16 cellular contexts compared by ENCODE assay signal in the genomic region with DNA sequence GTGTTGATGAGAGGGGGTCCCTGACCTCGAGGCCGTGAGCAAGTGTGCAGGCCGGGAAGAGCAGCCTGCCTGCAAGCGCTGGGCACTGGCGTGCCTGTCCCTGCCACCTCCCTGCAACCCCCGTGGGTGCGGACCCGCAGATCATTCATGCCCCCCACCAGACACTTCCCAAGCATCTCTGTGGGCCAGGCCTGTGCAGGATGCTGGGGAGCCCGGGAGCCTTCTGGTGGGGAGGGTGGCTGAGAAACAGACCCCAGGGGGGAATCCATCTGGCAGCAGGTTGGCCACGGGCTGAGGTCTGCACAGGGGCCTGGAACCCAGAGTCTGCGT. TPM values are rescaled to one million over a fixed set of nuclear protein-coding genes. Genes with fewer than 3 reads are reported as not detected.
DNase-seq lines count a peak whose midpoint lies in the region; ATAC-seq, FAIRE-seq and TF ChIP-seq lines count a peak whose summit lies in the region.
"Had no signal": no experiment of that assay in that cellular context is flagged by ENCODE, and none has a peak within 500 bp of the region (broad histone marks: within the 10 kb centered on the region; RNA-seq: fewer than 3 reads in every experiment).

No MANE protein-coding gene starts in this region.

- H3K9me3 ChIP-seq in HepG2 (ENCODE audit: low read length), result no peaks in the 10 kb centered on the region

- no peak for TF ChIP-seq POLR2A in HepG2 (IDR thresholded peaks at IDR 0.05; ENCODE audit: insufficient read depth in 1 of 2, low read depth in 2 of 2, low read length in 2 of 2)

- H2AFZ ChIP-seq in HepG2 (ENCODE audit: low read length), result no peak overlapping the region

- no peaks in the 10 kb centered on the region for H3K79me2 ChIP-seq in HepG2 (ENCODE audit: insufficient read depth, low read length)

- TF ChIP-seq CTCF in RWPE1 (conservative IDR thresholded peaks at IDR 0.05; ENCODE audit: low read depth) (no peak), HepG2 (CRISPR knock-in tag; IDR thresholded peaks at IDR 0.05) (no peak), natural killer cell (IDR thresholded peaks at IDR 0.05) (no peak)

- peak overlapping the region; percentile 23 for H3K27ac ChIP-seq in RWPE1
- H3K27ac ChIP-seq in cingulate gyrus (ENCODE audit: low read depth, low read length), result peak overlapping the region; percentile 87
- H3K27ac ChIP-seq in HepG2 (ENCODE audit: extremely low read length, insufficient read depth, low read length), result no peak overlapping the region

- intact Hi-C loops in HepG2 (cut with micrococcal nuclease; ENCODE audit: unreplicated experiment) (no loop called here), natural killer cell (cut with micrococcal nuclease) (no loop called here)

- no TSS peak for BruUV-seq in HepG2 (replicated peaks; lab: Mats Ljungman, UMichigan)

- H3K9ac ChIP-seq in HepG2 (ENCODE audit: insufficient read depth, low read depth, low read length), result no peak overlapping the region

- CTCF ChIA-PET in RWPE1 (lab: Yijun Ruan, JAX), result no interaction called here
- CTCF ChIA-PET in HepG2 (lab: Yijun Ruan, JAX; ENCODE audit: low intra/inter-chr PET ratio, low total read pairs), result no interaction called here
- CTCF ChIA-PET in activated CD4-positive, alpha-beta memory T cell treated with anti-CD3 and anti-CD28 coated beads, Interleukin-2, amount 10 ng/mL, durations not matched to agents 7 days and 5 days (lab: Charles Lee), result no interaction called here

- no peaks in the 10 kb centered on the region for H3K4me1 ChIP-seq in HepG2 (ENCODE audit: insufficient read depth, low read length)

- H3K36me3 ChIP-seq in HepG2 (replicated peaks in 1 of 2; ENCODE audit: control insufficient read depth in 1 of 2, insufficient read depth in 2 of 2, low read length in 2 of 2), result peaks cover 3% of the 10 kb centered on the region in 2 experiments; a peak in 2 of 5 replicates

- no peaks in the 10 kb centered on the region for H3K9me3 Mint-ChIP-seq in activated CD4-positive, alpha-beta memory T cell treated with anti-CD3 and anti-CD28 coated beads, Interleukin-2, amount 10 ng/mL, durations not matched to agents 7 days and 5 days
- no peaks in the 10 kb centered on the region for H3K9me3 Mint-ChIP-seq in natural killer cell

- TF ChIP-seq RAD21 in HepG2 (CRISPR knock-in tag; IDR thresholded peaks at IDR 0.05), result no peak

- DNase-seq in RWPE1 (ENCODE audit: low spot score) (no peak), HepG2 (ENCODE audit: low spot score) (no peak), NCI-H748 (lab: John Stamatoyannopoulos, UW; ENCODE audit: unreplicated experiment) (no peak), NCI-H1436 (lab: John Stamatoyannopoulos, UW) (no peak), natural killer cell (no peak)
- DNase-seq in activated CD4-positive, alpha-beta memory T cell treated with anti-CD3 and anti-CD28 coated beads, Interleukin-2, amount 10 ng/mL, durations not matched to agents 7 days and 5 days, result no peak
- DNase-seq: EL, GF-D8, MM.1S, NCI-H1048, NCI-H1417 treated with DMSO at 0.1 percent for 48 hours, NCI-H2029, NCI-H524 treated with DMSO at 0.1 percent for 48 hours, OCI-M1 had no signal

- H3K27me3 Mint-ChIP-seq in activated CD4-positive, alpha-beta memory T cell treated with anti-CD3 and anti-CD28 coated beads, Interleukin-2, amount 10 ng/mL, durations not matched to agents 7 days and 5 days, result no peaks in the 10 kb centered on the region
- H3K27me3 Mint-ChIP-seq in natural killer cell (ENCODE audit: low read depth in 2 of 2), result no peaks in the 10 kb centered on the region

- 83% methylated on average over 6 of the region's 11 CpGs for WGBS in HepG2 (ENCODE audit: low lambda C conversion rate)

- no peak for FAIRE-seq in HepG2 (lab: Jason Lieb, UNC)
- FAIRE-seq: H1 had no signal

- no peaks in the 10 kb centered on the region for H3K4me1 Mint-ChIP-seq in activated CD4-positive, alpha-beta memory T cell treated with anti-CD3 and anti-CD28 coated beads, Interleukin-2, amount 10 ng/mL, durations not matched to agents 7 days and 5 days
- H3K4me1 Mint-ChIP-seq in natural killer cell, result no peaks in the 10 kb centered on the region

- no peak overlapping the region for H3K4me2 ChIP-seq in HepG2 (ENCODE audit: low read depth, low read length)

- POLR2A ChIA-PET in RWPE1 (lab: Yijun Ruan, JAX; ENCODE audit: low non-redundant PET), result no interaction called here
- POLR2A ChIA-PET in HepG2 (lab: Yijun Ruan, JAX), result no interaction called here
- POLR2A ChIA-PET in activated CD4-positive, alpha-beta memory T cell treated with anti-CD3 and anti-CD28 coated beads, Interleukin-2, amount 10 ng/mL, durations not matched to agents 7 days and 5 days (lab: Charles Lee), result no interaction called here

- TF ChIP-seq EP300 in HepG2 (IDR thresholded peaks at IDR 0.05; ENCODE audit: low read depth in 2 of 2, low read length in 2 of 2) (no peak), HepG2 (CRISPR knock-in tag; IDR thresholded peaks at IDR 0.05; ENCODE audit: borderline replicate concordance) (no peak)

- in situ Hi-C loops in HepG2 (cut with HindIII; ENCODE audit: extremely low pct_ligation_motif_present, low pct_unique_long_range_greater_than_20kb), result no loop called here

- H3K4me3 Mint-ChIP-seq in activated CD4-positive, alpha-beta memory T cell treated with anti-CD3 and anti-CD28 coated beads, Interleukin-2, amount 10 ng/mL, durations not matched to agents 7 days and 5 days, result no peak overlapping the region
- H3K4me3 Mint-ChIP-seq in natural killer cell, result no peak overlapping the region

- H3K4me3 ChIP-seq in HepG2 (replicated peaks in 1 of 3; ENCODE audit: insufficient read depth in 1 of 3, low read depth in 2 of 3, low read length in 3 of 3), result no peak overlapping the region

- H3K27me3 ChIP-seq in HepG2 (ENCODE audit: control insufficient read depth in 1 of 2, insufficient read depth in 2 of 2, low read length in 2 of 2), result no peaks in the 10 kb centered on the region

- ATAC-seq in HepG2 (peak; percentile 11; the same call in 2 of the 3 replicates), natural killer cell (no peak)

- no peaks in the 10 kb centered on the region for H3K36me3 Mint-ChIP-seq in activated CD4-positive, alpha-beta memory T cell treated with anti-CD3 and anti-CD28 coated beads, Interleukin-2, amount 10 ng/mL, durations not matched to agents 7 days and 5 days (ENCODE audit: low read depth)
- no peaks in the 10 kb centered on the region for H3K36me3 Mint-ChIP-seq in natural killer cell

- no peaks in the 10 kb centered on the region for H4K20me1 ChIP-seq in HepG2 (ENCODE audit: insufficient read depth, low read length)

- no peak overlapping the region for H3K27ac Mint-ChIP-seq in activated CD4-positive, alpha-beta memory T cell treated with anti-CD3 and anti-CD28 coated beads, Interleukin-2, amount 10 ng/mL, durations not matched to agents 7 days and 5 days
- H3K27ac Mint-ChIP-seq in natural killer cell, result no peak overlapping the region

RNA-seq across cellular contexts. Expression of a gene that starts 18.4 kb away (rescaled TPM):
- 11.1 and 16.6 TPM in 2 replicates for total RNA-seq in HepG2 (2016; rRNA removed; fragmentation: Illumina TruSeq; extraction: Trizol)
- 2.8 and 3.1 TPM in 2 replicates for total RNA-seq in HepG2 (2016; cell fraction: cytosol; rRNA removed; fragmentation: Illumina TruSeq; extraction: Trizol; ENCODE audit: low read depth)
- 11.2 and 17.9 TPM in 2 replicates for total RNA-seq in HepG2 (2016; cell fraction: insoluble cytoplasmic fraction; rRNA removed; fragmentation: Illumina TruSeq; extraction: Trizol)
- total RNA-seq in HepG2 (2016; cell fraction: membrane; rRNA removed; fragmentation: Illumina TruSeq; extraction: Trizol), result 4.7 and 5.6 TPM in 2 replicates
- total RNA-seq in HepG2 (2016; cell fraction: nucleus; rRNA removed; fragmentation: Illumina TruSeq; extraction: Trizol), result 9.0 and 11.6 TPM in 2 replicates
- polyA plus RNA-seq in HepG2 (2011; rRNA removed), result 10.0 and 11.5 TPM in 2 replicates
- polyA plus RNA-seq in HepG2 (2011; cell fraction: cytosol; rRNA removed), result 6.6 and 11.2 TPM in 2 replicates
- polyA plus RNA-seq in HepG2 (2011; cell fraction: nucleus; rRNA removed), result 31.8 and 41.5 TPM in 2 replicates
- polyA plus RNA-seq in HepG2 (2012), result 5.7 and 5.8 TPM in 2 replicates
- 1.7 and 1.8 TPM in 2 replicates for polyA plus RNA-seq in HepG2 (2016; cell fraction: cytosol; fragmentation: Illumina TruSeq; extraction: Trizol; ENCODE audit: low read depth)
- polyA plus RNA-seq in HepG2 (2016; cell fraction: insoluble cytoplasmic fraction; fragmentation: Illumina TruSeq; extraction: Trizol; ENCODE audit: low read depth), result 10.2 and 13.0 TPM in 2 replicates
- 3.7 and 4.0 TPM in 2 replicates for polyA plus RNA-seq in HepG2 (2016; cell fraction: membrane; fragmentation: Illumina TruSeq; extraction: Trizol; ENCODE audit: low read depth)
- polyA plus RNA-seq in HepG2 (2016; cell fraction: nucleus; fragmentation: Illumina TruSeq; extraction: Trizol; ENCODE audit: insufficient read depth, low read depth), result 28.6 and 30.2 TPM in 2 replicates
- polyA minus RNA-seq in HepG2 (2011; rRNA and poly(A)+ RNA removed; ENCODE audit: low replicate concordance), result 9.7 and 19.5 TPM in 2 replicates
- 5.0 and 5.2 TPM in 2 replicates for polyA minus RNA-seq in HepG2 (2011; cell fraction: cytosol; rRNA and poly(A)+ RNA removed)
- polyA minus RNA-seq in HepG2 (2011; cell fraction: nucleus; rRNA and poly(A)+ RNA removed), result 5.3 and 5.7 TPM in 2 replicates
- 10 to 100 TPM; 20.5 to 21.6 TPM for total RNA-seq in activated CD4-positive, alpha-beta memory T cell treated with anti-CD3 and anti-CD28 coated beads, Interleukin-2, amount 10 ng/mL, durations not matched to agents 7 days and 5 days
- 10 to 100 TPM; 33.6 to 42.2 (median 40.8) TPM for total RNA-seq in natural killer cell

RNA-seq across cellular contexts. Expression of a gene that starts 38.4 kb away (rescaled TPM):
- total RNA-seq in HepG2 (2016; rRNA removed; fragmentation: Illumina TruSeq; extraction: Trizol) (not detected in 2 replicates), natural killer cell (1 to 10 TPM; 1.4 to 2.1 (median 2.1) TPM)
- not detected in 2 replicates for total RNA-seq in HepG2 (2016; cell fraction: cytosol; rRNA removed; fragmentation: Illumina TruSeq; extraction: Trizol; ENCODE audit: low read depth)
- total RNA-seq in HepG2 (2016; cell fraction: insoluble cytoplasmic fraction; rRNA removed; fragmentation: Illumina TruSeq; extraction: Trizol), result not detected in 2 replicates
- total RNA-seq in HepG2 (2016; cell fraction: membrane; rRNA removed; fragmentation: Illumina TruSeq; extraction: Trizol), result not detected in 2 replicates
- total RNA-seq in HepG2 (2016; cell fraction: nucleus; rRNA removed; fragmentation: Illumina TruSeq; extraction: Trizol), result not detected in 2 replicates
- 0.05 and 0.09 TPM in 2 replicates for polyA plus RNA-seq in HepG2 (2011; rRNA removed)
- polyA plus RNA-seq in HepG2 (2011; cell fraction: cytosol; rRNA removed), result 0.04 TPM in 2 replicates
- 0.11 TPM in 1 of 2 replicates, not detected in the other for polyA plus RNA-seq in HepG2 (2011; cell fraction: nucleus; rRNA removed)
- not detected in 2 replicates for polyA plus RNA-seq in HepG2 (2012)
- not detected in 2 replicates for polyA plus RNA-seq in HepG2 (2016; cell fraction: cytosol; fragmentation: Illumina TruSeq; extraction: Trizol; ENCODE audit: low read depth)
- not detected in 2 replicates for polyA plus RNA-seq in HepG2 (2016; cell fraction: insoluble cytoplasmic fraction; fragmentation: Illumina TruSeq; extraction: Trizol; ENCODE audit: low read depth)
- not detected in 2 replicates for polyA plus RNA-seq in HepG2 (2016; cell fraction: membrane; fragmentation: Illumina TruSeq; extraction: Trizol; ENCODE audit: low read depth)
- polyA plus RNA-seq in HepG2 (2016; cell fraction: nucleus; fragmentation: Illumina TruSeq; extraction: Trizol; ENCODE audit: insufficient read depth, low read depth), result not detected in 2 replicates
- polyA minus RNA-seq in HepG2 (2011; rRNA and poly(A)+ RNA removed; ENCODE audit: low replicate concordance), result 0.20 and 1.3 TPM in 2 replicates
- polyA minus RNA-seq in HepG2 (2011; cell fraction: cytosol; rRNA and poly(A)+ RNA removed), result not detected in 2 replicates
- not detected in 2 replicates for polyA minus RNA-seq in HepG2 (2011; cell fraction: nucleus; rRNA and poly(A)+ RNA removed)
- total RNA-seq in activated CD4-positive, alpha-beta memory T cell treated with anti-CD3 and anti-CD28 coated beads, Interleukin-2, amount 10 ng/mL, durations not matched to agents 7 days and 5 days, result under 1 TPM; 0.20 to 0.23 TPM

RNA-seq across cellular contexts. Expression of a gene that starts 55.2 kb away (rescaled TPM):
- 4.3 and 5.2 TPM in 2 replicates for total RNA-seq in HepG2 (2016; rRNA removed; fragmentation: Illumina TruSeq; extraction: Trizol)
- total RNA-seq in HepG2 (2016; cell fraction: cytosol; rRNA removed; fragmentation: Illumina TruSeq; extraction: Trizol; ENCODE audit: low read depth), result 7.1 TPM in 2 replicates
- 3.5 and 4.4 TPM in 2 replicates for total RNA-seq in HepG2 (2016; cell fraction: insoluble cytoplasmic fraction; rRNA removed; fragmentation: Illumina TruSeq; extraction: Trizol)
- total RNA-seq in HepG2 (2016; cell fraction: membrane; rRNA removed; fragmentation: Illumina TruSeq; extraction: Trizol), result 6.2 and 6.4 TPM in 2 replicates
- 3.7 and 4.3 TPM in 2 replicates for total RNA-seq in HepG2 (2016; cell fraction: nucleus; rRNA removed; fragmentation: Illumina TruSeq; extraction: Trizol)
- 3.6 and 4.8 TPM in 2 replicates for polyA plus RNA-seq in HepG2 (2011; rRNA removed)
- 1.9 and 2.3 TPM in 2 replicates for polyA plus RNA-seq in HepG2 (2011; cell fraction: cytosol; rRNA removed)
- polyA plus RNA-seq in HepG2 (2011; cell fraction: nucleus; rRNA removed), result 11.5 and 14.0 TPM in 2 replicates
- 6.4 and 8.6 TPM in 2 replicates for polyA plus RNA-seq in HepG2 (2012)
- 0.99 and 1.0 TPM in 2 replicates for polyA plus RNA-seq in HepG2 (2016; cell fraction: cytosol; fragmentation: Illumina TruSeq; extraction: Trizol; ENCODE audit: low read depth)
- 6.8 and 10.5 TPM in 2 replicates for polyA plus RNA-seq in HepG2 (2016; cell fraction: insoluble cytoplasmic fraction; fragmentation: Illumina TruSeq; extraction: Trizol; ENCODE audit: low read depth)
- polyA plus RNA-seq in HepG2 (2016; cell fraction: membrane; fragmentation: Illumina TruSeq; extraction: Trizol; ENCODE audit: low read depth), result 4.0 and 4.6 TPM in 2 replicates
- polyA plus RNA-seq in HepG2 (2016; cell fraction: nucleus; fragmentation: Illumina TruSeq; extraction: Trizol; ENCODE audit: insufficient read depth, low read depth), result 16.9 and 17.1 TPM in 2 replicates
- 21.9 and 27.3 TPM in 2 replicates for polyA minus RNA-seq in HepG2 (2011; rRNA and poly(A)+ RNA removed; ENCODE audit: low replicate concordance)
- 6.3 and 12.3 TPM in 2 replicates for polyA minus RNA-seq in HepG2 (2011; cell fraction: cytosol; rRNA and poly(A)+ RNA removed)
- 5.9 and 6.3 TPM in 2 replicates for polyA minus RNA-seq in HepG2 (2011; cell fraction: nucleus; rRNA and poly(A)+ RNA removed)
- 10 to 100 TPM; 18.3 to 19.6 TPM for total RNA-seq in activated CD4-positive, alpha-beta memory T cell treated with anti-CD3 and anti-CD28 coated beads, Interleukin-2, amount 10 ng/mL, durations not matched to agents 7 days and 5 days
- total RNA-seq in natural killer cell, result 10 to 100 TPM; 35.0 to 49.2 (median 36.8) TPM

RNA-seq across cellular contexts. Expression of a gene that starts 59.8 kb away (rescaled TPM):
- total RNA-seq in HepG2 (2016; rRNA removed; fragmentation: Illumina TruSeq; extraction: Trizol) (not detected in 2 replicates), natural killer cell (under 1 TPM; 0.28 to 0.66 (median 0.56) TPM)
- not detected in 2 replicates for total RNA-seq in HepG2 (2016; cell fraction: cytosol; rRNA removed; fragmentation: Illumina TruSeq; extraction: Trizol; ENCODE audit: low read depth)
- not detected in 2 replicates for total RNA-seq in HepG2 (2016; cell fraction: insoluble cytoplasmic fraction; rRNA removed; fragmentation: Illumina TruSeq; extraction: Trizol)
- total RNA-seq in HepG2 (2016; cell fraction: membrane; rRNA removed; fragmentation: Illumina TruSeq; extraction: Trizol), result not detected in 2 replicates
- not detected in 2 replicates for total RNA-seq in HepG2 (2016; cell fraction: nucleus; rRNA removed; fragmentation: Illumina TruSeq; extraction: Trizol)
- polyA plus RNA-seq in HepG2 (2011; rRNA removed), result 0.05 and 0.08 TPM in 2 replicates
- polyA plus RNA-seq in HepG2 (2011; cell fraction: cytosol; rRNA removed), result 0.01 and 0.03 TPM in 2 replicates
- 0.14 and 0.17 TPM in 2 replicates for polyA plus RNA-seq in HepG2 (2011; cell fraction: nucleus; rRNA removed)
- polyA plus RNA-seq in HepG2 (2012), result 0.04 TPM in 1 of 2 replicates, not detected in the other
- not detected in 2 replicates for polyA plus RNA-seq in HepG2 (2016; cell fraction: cytosol; fragmentation: Illumina TruSeq; extraction: Trizol; ENCODE audit: low read depth)
- not detected in 2 replicates for polyA plus RNA-seq in HepG2 (2016; cell fraction: insoluble cytoplasmic fraction; fragmentation: Illumina TruSeq; extraction: Trizol; ENCODE audit: low read depth)
- not detected in 2 replicates for polyA plus RNA-seq in HepG2 (2016; cell fraction: membrane; fragmentation: Illumina TruSeq; extraction: Trizol; ENCODE audit: low read depth)
- polyA plus RNA-seq in HepG2 (2016; cell fraction: nucleus; fragmentation: Illumina TruSeq; extraction: Trizol; ENCODE audit: insufficient read depth, low read depth), result not detected in 2 replicates
- 0.02 and 5.9 TPM in 2 replicates for polyA minus RNA-seq in HepG2 (2011; rRNA and poly(A)+ RNA removed; ENCODE audit: low replicate concordance)
- polyA minus RNA-seq in HepG2 (2011; cell fraction: cytosol; rRNA and poly(A)+ RNA removed), result not detected in 2 replicates
- not detected in 2 replicates for polyA minus RNA-seq in HepG2 (2011; cell fraction: nucleus; rRNA and poly(A)+ RNA removed)
- under 1 TPM; 0.15 to 0.20 TPM for total RNA-seq in activated CD4-positive, alpha-beta memory T cell treated with anti-CD3 and anti-CD28 coated beads, Interleukin-2, amount 10 ng/mL, durations not matched to agents 7 days and 5 days
